ENCODE assay signal across 8 cellular contexts in the genomic region with DNA sequence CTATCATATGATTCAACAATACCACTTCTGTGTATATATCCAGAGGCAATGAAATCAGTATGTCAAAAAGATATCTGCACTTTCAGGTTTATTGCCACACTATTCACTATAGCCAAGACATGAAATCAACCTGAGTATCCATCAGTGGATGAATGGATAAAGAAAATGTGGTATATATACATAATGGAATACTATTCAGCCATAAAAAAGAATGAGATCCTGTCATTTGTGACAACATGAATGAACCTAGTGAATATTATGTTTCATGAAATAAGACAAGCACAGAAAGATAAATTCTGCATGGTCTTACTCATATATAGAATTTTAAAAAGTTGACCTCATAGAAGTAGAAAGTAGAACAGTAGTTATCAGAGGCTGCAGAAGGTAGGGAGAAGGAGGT.
"Had no signal": no experiment of that assay in that cellular context is flagged by ENCODE, and none has a peak within 500 bp of the region (broad histone marks: within the 10 kb centered on the region; RNA-seq: fewer than 3 reads in every experiment).

No MANE protein-coding gene starts in this region.

- FAIRE-seq: G401.6, GM12878, GM12891, GM12892, GM18507, GM19239 had no signal

- ATAC-seq: GM12878 had no signal

- H3K4me3 ChIP-seq: GM12878 had no signal

- DNase-seq: GDM1, GF-D8 had no signal
